Comparison of ENCODE assay signal across 23 cellular contexts in genomic region chr3:2837233-2837632, GRCh38.
"Had no signal": no experiment of that assay in that cellular context is flagged by ENCODE, and none has a peak within 500 bp of the region (broad histone marks: within the 10 kb centered on the region; RNA-seq: fewer than 3 reads in every experiment).

No MANE protein-coding gene starts in this region.

- H3K9me3 ChIP-seq: ascending aorta, body of pancreas had no signal

- H3K27ac Mint-ChIP-seq: activated B cell treated with CpG ODN at 0.5 μM for 24 hours; activated CD4-positive, alpha-beta T cell treated with anti-CD3 and anti-CD28 coated beads, Interleukin-2, amount 10 ng/mL, durations not matched to agents 24 days and 14 days; activated CD8-positive, alpha-beta memory T cell treated with anti-CD3 and anti-CD28 coated beads, Interleukin-2, amount 10 ng/mL, durations not matched to agents 7 days and 5 days; activated naive CD4-positive, alpha-beta T cell treated with anti-CD3 and anti-CD28 coated beads, Interleukin-2, amount 50 U/mL, for 72 hours; activated naive CD8-positive, alpha-beta T cell treated with anti-CD3 and anti-CD28 coated beads, Interleukin-2, amount 50 U/mL, for 24 hours; T-helper 17 cell had no signal

- H3K9me3 Mint-ChIP-seq: activated B cell treated with CpG ODN at 0.5 μM for 24 hours; activated CD4-positive, alpha-beta T cell treated with anti-CD3 and anti-CD28 coated beads, Interleukin-2, amount 10 ng/mL, durations not matched to agents 24 days and 14 days; activated naive CD4-positive, alpha-beta T cell treated with anti-CD3 and anti-CD28 coated beads, Interleukin-2, amount 50 U/mL, for 72 hours; activated naive CD8-positive, alpha-beta T cell treated with anti-CD3 and anti-CD28 coated beads, Interleukin-2, amount 50 U/mL, for 24 hours; activated T-cell treated with anti-CD3 and anti-CD28 coated beads, Interleukin-2, amount 50 U/mL, for 4 hours had no signal

- DNase-seq: activated B cell treated with CpG ODN at 0.5 μM for 24 hours; activated CD4-positive, alpha-beta T cell treated with anti-CD3 and anti-CD28 coated beads for 1 hour; activated CD4-positive, alpha-beta T cell treated with anti-CD3 and anti-CD28 coated beads, Interleukin-2, amount 10 ng/mL, durations not matched to agents 24 days and 14 days; activated CD4-positive, alpha-beta T cell treated with anti-CD3 and anti-CD28 coated beads, Interleukin-2, amount 50 U/mL, for 48 hours; activated CD8-positive, alpha-beta memory T cell treated with anti-CD3 and anti-CD28 coated beads, Interleukin-2, amount 10 ng/mL, durations not matched to agents 7 days and 5 days; activated effector memory CD4-positive, alpha-beta T cell treated with anti-CD3 and anti-CD28 coated beads, Interleukin-2, amount 50 U/mL, for 16 hours; activated naive CD4-positive, alpha-beta T cell treated with Interleukin-2 at 50 U/mL for 16 hours; activated naive CD8-positive, alpha-beta T cell treated with anti-CD3 and anti-CD28 coated beads, Interleukin-2, amount 50 U/mL, for 24 hours; activated T-cell treated with anti-CD3 and anti-CD28 coated beads, Interleukin-2, amount 50 U/mL, for 4 hours; amniotic stem cell; central memory CD4-positive, alpha-beta T cell; NCI-H1105; NCI-H1436; NCI-H1694 treated with DMSO at 0.1 percent for 48 hours; NCI-H2029 treated with DMSO at 0.1 percent for 48 hours; NCI-H446; SIG-M5; T-helper 17 cell; T-helper 9 cell had no signal

- H3K4me1 Mint-ChIP-seq: activated B cell treated with CpG ODN at 0.5 μM for 24 hours; activated CD4-positive, alpha-beta T cell treated with anti-CD3 and anti-CD28 coated beads, Interleukin-2, amount 10 ng/mL, durations not matched to agents 24 days and 14 days; activated CD8-positive, alpha-beta memory T cell treated with anti-CD3 and anti-CD28 coated beads, Interleukin-2, amount 10 ng/mL, durations not matched to agents 7 days and 5 days; activated naive CD8-positive, alpha-beta T cell treated with anti-CD3 and anti-CD28 coated beads, Interleukin-2, amount 50 U/mL, for 24 hours had no signal

- H3K27me3 Mint-ChIP-seq: activated B cell treated with CpG ODN at 0.5 μM for 24 hours; activated CD4-positive, alpha-beta T cell treated with anti-CD3 and anti-CD28 coated beads, Interleukin-2, amount 10 ng/mL, durations not matched to agents 24 days and 14 days; activated CD8-positive, alpha-beta memory T cell treated with anti-CD3 and anti-CD28 coated beads, Interleukin-2, amount 10 ng/mL, durations not matched to agents 7 days and 5 days; activated naive CD8-positive, alpha-beta T cell treated with anti-CD3 and anti-CD28 coated beads, Interleukin-2, amount 50 U/mL, for 24 hours had no signal

- H3K27me3 ChIP-seq: ascending aorta, body of pancreas had no signal

- H3K4me1 ChIP-seq: ascending aorta, body of pancreas had no signal

- H3K27ac ChIP-seq: ascending aorta, body of pancreas had no signal

- H3K4me3 Mint-ChIP-seq: activated B cell treated with CpG ODN at 0.5 μM for 24 hours; activated CD4-positive, alpha-beta T cell treated with anti-CD3 and anti-CD28 coated beads, Interleukin-2, amount 10 ng/mL, durations not matched to agents 24 days and 14 days; activated CD8-positive, alpha-beta memory T cell treated with anti-CD3 and anti-CD28 coated beads, Interleukin-2, amount 10 ng/mL, durations not matched to agents 7 days and 5 days; activated naive CD8-positive, alpha-beta T cell treated with anti-CD3 and anti-CD28 coated beads, Interleukin-2, amount 50 U/mL, for 24 hours; activated T-cell treated with anti-CD3 and anti-CD28 coated beads, Interleukin-2, amount 50 U/mL, for 4 hours; T-helper 17 cell had no signal

- H3K36me3 Mint-ChIP-seq: activated CD8-positive, alpha-beta memory T cell treated with anti-CD3 and anti-CD28 coated beads, Interleukin-2, amount 10 ng/mL, durations not matched to agents 7 days and 5 days; activated naive CD4-positive, alpha-beta T cell treated with anti-CD3 and anti-CD28 coated beads, Interleukin-2, amount 50 U/mL, for 72 hours had no signal

- ATAC-seq: activated CD8-positive, alpha-beta memory T cell treated with anti-CD3 and anti-CD28 coated beads, Interleukin-2, amount 10 ng/mL, durations not matched to agents 7 days and 5 days; activated naive CD4-positive, alpha-beta T cell treated with anti-CD3 and anti-CD28 coated beads, Interleukin-2, amount 50 U/mL, for 72 hours; activated naive CD8-positive, alpha-beta T cell treated with anti-CD3 and anti-CD28 coated beads, Interleukin-2, amount 50 U/mL, for 24 hours; activated T-cell treated with anti-CD3 and anti-CD28 coated beads, Interleukin-2, amount 50 U/mL, for 4 hours; body of pancreas; T-helper 17 cell had no signal

- H3K36me3 ChIP-seq: ascending aorta had no signal

- FAIRE-seq: bronchial epithelial cell had no signal

- H3K4me3 ChIP-seq: ascending aorta, body of pancreas had no signal
